ENCODE assay signal across 26 cellular contexts in genomic region chr12:26173153-26173552, GRCh38. TPM values are rescaled to one million over a fixed set of nuclear protein-coding genes. Genes with fewer than 3 reads are reported as not detected.
DNase-seq lines count a peak whose midpoint lies in the region; ATAC-seq, FAIRE-seq and TF ChIP-seq lines count a peak whose summit lies in the region.
"Had no signal": no experiment of that assay in that cellular context is flagged by ENCODE, and none has a peak within 500 bp of the region (broad histone marks: within the 10 kb centered on the region; RNA-seq: fewer than 3 reads in every experiment).

No MANE protein-coding gene starts in this region.

- POLR2A ChIA-PET in GM12878 (lab: Charles Lee) = interaction anchor here (0.7 kb wide), 1 partner anchor 17 kb away, joined by 3 read pairs; no protein-coding TSS in a partner anchor

- H3K9me3 ChIP-seq in GM12878 (replicated peaks; ENCODE audit: control insufficient read depth, insufficient read depth, low read length) = no peaks in the 10 kb centered on the region; the same call in 2 of the 3 replicates
- no peaks in the 10 kb centered on the region for H3K9me3 ChIP-seq in mucosa of descending colon
- H3K9me3 ChIP-seq: HAP-1 had no signal

- peak overlapping the region; percentile 56 for H3K27ac Mint-ChIP-seq in stimulated activated memory B cell treated with anti-CD40 and anti-IgM and Interleukin-4, amounts not matched to agents 10 μg/mL and 1 μg/mL and 100 μg/mL, for 72 hours
- H3K27ac Mint-ChIP-seq: CD4-positive, CD25-positive, alpha-beta regulatory T cell; HFFc6; IgD-negative memory B cell had no signal

- H3K4me1 Mint-ChIP-seq in stimulated activated memory B cell treated with anti-CD40 and anti-IgM and Interleukin-4, amounts not matched to agents 10 μg/mL and 1 μg/mL and 100 μg/mL, for 72 hours = peaks cover 53% of the 10 kb centered on the region
- H3K4me1 Mint-ChIP-seq: CD4-positive, CD25-positive, alpha-beta regulatory T cell had no signal

- H3K9me3 Mint-ChIP-seq in stimulated activated memory B cell treated with anti-CD40 and anti-IgM and Interleukin-4, amounts not matched to agents 10 μg/mL and 1 μg/mL and 100 μg/mL, for 72 hours = no peaks in the 10 kb centered on the region
- H3K9me3 Mint-ChIP-seq: HFFc6, IgD-negative memory B cell had no signal

- H4K20me1 ChIP-seq in GM12878 (ENCODE audit: control insufficient read depth, insufficient read depth) = no peaks in the 10 kb centered on the region

- CTCF ChIA-PET in GM12878 (lab: Yijun Ruan, JAX) = interaction anchor here (1.4 to 1.8 kb wide), 2 partner anchors 14 to 53 kb away, joined by 5 read pairs; no protein-coding TSS in a partner anchor

- intact Hi-C loops in GM12878 (cut with micrococcal nuclease; ENCODE audit: unreplicated experiment) (no loop called here), mucosa of descending colon (cut with DNase I, micrococcal nuclease) (no loop called here), head of caudate nucleus (cut with DNase I) (no loop called here)

- H2AFZ ChIP-seq in GM12878 (ENCODE audit: control insufficient read depth, low read depth, low read length) = no peak overlapping the region; the same call in 1 of the 2 replicates
- H2AFZ ChIP-seq: GM23248 had no signal

- H3K4me3 ChIP-seq in GM12878 (no peak overlapping the region), mucosa of descending colon (no peak overlapping the region)
- H3K4me3 ChIP-seq: GM23248, HAP-1 had no signal

- H3K27me3 Mint-ChIP-seq in stimulated activated memory B cell treated with anti-CD40 and anti-IgM and Interleukin-4, amounts not matched to agents 10 μg/mL and 1 μg/mL and 100 μg/mL, for 72 hours = no peaks in the 10 kb centered on the region
- H3K27me3 Mint-ChIP-seq: IgD-negative memory B cell had no signal

- H3K36me3 ChIP-seq in GM12878 (ENCODE audit: control insufficient read depth in 2 of 2, insufficient read depth in 2 of 2, low read length in 1 of 2) = no peaks in the 10 kb centered on the region
- no peaks in the 10 kb centered on the region for H3K36me3 ChIP-seq in mucosa of descending colon (ENCODE audit: low read depth)
- H3K36me3 ChIP-seq: HAP-1 had no signal

- TF ChIP-seq EP300 in GM12878 (IDR thresholded peaks at IDR 0.05; ENCODE audit: borderline replicate concordance in 1 of 2, control insufficient read depth in 1 of 2, low read depth in 2 of 2, low read length in 2 of 2) = no peak

- peaks cover 6% of the 10 kb centered on the region for H3K36me3 Mint-ChIP-seq in stimulated activated memory B cell treated with anti-CD40 and anti-IgM and Interleukin-4, amounts not matched to agents 10 μg/mL and 1 μg/mL and 100 μg/mL, for 72 hours
- H3K36me3 Mint-ChIP-seq: CD4-positive, CD25-positive, alpha-beta regulatory T cell had no signal

- no peak for TF ChIP-seq POLR2A in GM12878 (IDR thresholded peaks at IDR 0.05; ENCODE audit: low read depth, low read length)

- 0% methylated on average over 2 of the region's 2 CpGs for whole genome bisulfite sequencing in GM12878 (ENCODE audit: insufficient coverage, insufficient replicate concordance, low lambda C conversion rate, missing lambda C conversion rate)

- RAD21 ChIA-PET in GM12878 (lab: Charles Lee; ENCODE audit: unreplicated experiment) = interaction anchor here (1.1 kb wide), 1 partner anchor 13 kb away, joined by 3 read pairs; no protein-coding TSS in a partner anchor

- H3K4me2 ChIP-seq in GM12878 (ENCODE audit: control insufficient read depth, insufficient read depth) = no peak overlapping the region
- H3K4me2 ChIP-seq: KMS-11 had no signal

- no TSS peak for BruUV-seq in GM12878 (replicated peaks; lab: Mats Ljungman, UMichigan)

- H3K4me3 Mint-ChIP-seq in stimulated activated memory B cell treated with anti-CD40 and anti-IgM and Interleukin-4, amounts not matched to agents 10 μg/mL and 1 μg/mL and 100 μg/mL, for 72 hours = peak overlapping the region; percentile 4
- H3K4me3 Mint-ChIP-seq: CD4-positive, CD25-positive, alpha-beta regulatory T cell; HFFc6 had no signal

- peaks cover 4% of the 10 kb centered on the region for H3K4me1 ChIP-seq in GM12878 (ENCODE audit: control insufficient read depth, insufficient read depth, low read length)
- H3K4me1 ChIP-seq in mucosa of descending colon (ENCODE audit: low read depth) = peaks cover 11% of the 10 kb centered on the region
- H3K4me1 ChIP-seq: HAP-1 had no signal

- TF ChIP-seq RAD21 in GM12878 (IDR thresholded peaks at IDR 0.05; ENCODE audit: insufficient read depth, low read depth, low read length) = no peak

- ATAC-seq in GM12878 (peak; percentile 60), mucosa of descending colon (peak; percentile 31), GM19324 (IDR thresholded peaks at IDR 0.05; ENCODE audit: low FRiP score, unreplicated experiment) (no peak), HG02588 (IDR thresholded peaks at IDR 0.05; ENCODE audit: unreplicated experiment) (no peak)
- peak; percentile 54 for ATAC-seq in stimulated activated memory B cell treated with anti-CD40 and anti-IgM and Interleukin-4, amounts not matched to agents 10 μg/mL and 1 μg/mL and 100 μg/mL, for 72 hours
- ATAC-seq: Panc1 had no signal

- peak; percentile 41 for FAIRE-seq in GM12878 (lab: Jason Lieb, UNC)

- H3K79me2 ChIP-seq in GM12878 (ENCODE audit: control insufficient read depth, insufficient read depth, low read length) = no peaks in the 10 kb centered on the region

- DNase-seq in GM12878 (ENCODE audit: low read depth, low spot score) (no peak), mucosa of descending colon (peak in 1 of 3 donors; percentile 46), head of caudate nucleus (no peak)
- DNase-seq: 8988T; ACHN; CD4-positive, CD25-positive, alpha-beta regulatory T cell; DMS153; DND-41; GM23248; HFFc6; MM.1S; NCI-H2029; NCI-H446 treated with DMSO at 0.1 percent for 48 hours; NCI-H526; SHP77 had no signal

- in situ Hi-C loops in GM12878 (cut with MboI) = no loop called here

- H3K9ac ChIP-seq in GM12878 (ENCODE audit: control insufficient read depth, insufficient read depth, low read length) = no peak overlapping the region
- H3K9ac ChIP-seq: GM23248, KMS-11 had no signal

- H3K27ac ChIP-seq in C4-2B (peak overlapping the region; percentile 77; the same call in 1 of the 2 replicates), GM12878 (ENCODE audit: control insufficient read depth, insufficient read depth) (no peak overlapping the region)
- H3K27ac ChIP-seq: GM23248, HL-60, KMS-11, RWPE1 had no signal

- H3K27me3 ChIP-seq in GM12878 (replicated peaks in 1 of 2; ENCODE audit: control insufficient read depth in 2 of 2, insufficient read depth in 2 of 2, low read length in 1 of 2) = no peaks in the 10 kb centered on the region; a peak in 1 of 4 replicates

- SMC1A ChIA-PET in GM12878 (lab: Charles Lee; ENCODE audit: uncharacterized antibody, unreplicated experiment) = interaction anchor here (1.3 to 2.1 kb wide), 3 partner anchors 17 to 99 kb away, joined by 3 to 7 read pairs (median 5); no protein-coding TSS in a partner anchor

- TF ChIP-seq CTCF in C4-2B (conservative IDR thresholded peaks at IDR 0.05) = no peak
- TF ChIP-seq CTCF in GM12878 (IDR thresholded peaks at IDR 0.05 in 2 of 3, conservative IDR thresholded peaks at IDR 0.05 in 1 of 3; ENCODE audit: control insufficient read depth in 2 of 3, extremely low read depth in 1 of 3, insufficient read depth in 1 of 3, low read depth in 3 of 3, low read length in 3 of 3) = no peak
- TF ChIP-seq CTCF in mucosa of descending colon (IDR thresholded peaks at IDR 0.05) = no peak

RNA-seq across cellular contexts. Expression of gene SSPN, which starts 22.2 kb away (rescaled TPM):
- total RNA-seq in GM12878 (2013; cell fraction: nucleolus; rRNA removed) = not detected in 2 replicates
- 0.05 TPM in 1 of 2 replicates, not detected in the other for total RNA-seq in GM12878 (2014; rRNA removed)
- total RNA-seq in GM12878 (2014; rRNA removed; fragmentation: Illumina TruSeq; extraction: Trizol) = 0.04 TPM in 1 of 2 replicates, not detected in the other
- total RNA-seq in GM12878 (2021) = 0.05 TPM in 1 of 2 replicates, not detected in the other
- polyA plus RNA-seq in GM12878 (2011; ENCODE audit: low read depth) = 0.18 TPM
- polyA plus RNA-seq in GM12878 (2011; rRNA removed) = 0.27 and 0.41 TPM in 2 replicates
- polyA plus RNA-seq in GM12878 (2011; cell fraction: cytosol; rRNA removed) = 0.23 and 0.34 TPM in 2 replicates
- 0.03 and 0.04 TPM in 2 replicates for polyA plus RNA-seq in GM12878 (2011; cell fraction: nucleus; rRNA removed)
- 0.13 and 0.39 TPM in 2 replicates for polyA plus RNA-seq in GM12878 (2012)
- 0.04 TPM in 1 of 2 replicates, not detected in the other for polyA plus RNA-seq in GM12878 (2014; fragmentation: Illumina TruSeq; extraction: Trizol)
- polyA plus RNA-seq in GM12878 (2014; fragmentation: Nextera tagmentation; extraction: Ambion mirVana) = under 1 TPM in 1 of 2 experiments, not detected in 1; 0.35 TPM
- polyA plus RNA-seq in GM12878 (2014; rRNA removed) = not detected in 2 replicates
- polyA plus RNA-seq in GM12878 (2016; fragmentation: Nextera tagmentation; extraction: Ambion mirVana) = under 1 TPM in 1 of 2 experiments, not detected in 1; 0.28 TPM
- 0.72 TPM in 1 of 2 replicates, not detected in the other for polyA minus RNA-seq in GM12878 (2011; rRNA and poly(A)+ RNA removed)
- not detected in 2 replicates for polyA minus RNA-seq in GM12878 (2011; cell fraction: cytosol; rRNA and poly(A)+ RNA removed)
- 0.24 TPM in 1 of 2 replicates, not detected in the other for polyA minus RNA-seq in GM12878 (2011; cell fraction: nucleus; rRNA and poly(A)+ RNA removed)
- 10 to 100 TPM; 12.8 to 42.7 (median 19.0) TPM for total RNA-seq in mucosa of descending colon
- total RNA-seq: CD4-positive, CD25-positive, alpha-beta regulatory T cell; OCI-LY7 had no signal
- polyA plus RNA-seq: CD4-positive, CD25-positive, alpha-beta regulatory T cell had no signal

RNA-seq across cellular contexts. Expression of gene BHLHE41, which starts 48.3 kb away (rescaled TPM):
- 0.15 TPM in 2 replicates for total RNA-seq in GM12878 (2013; cell fraction: nucleolus; rRNA removed)
- total RNA-seq in GM12878 (2014; rRNA removed) = not detected in 2 replicates
- 0.04 and 0.14 TPM in 2 replicates for total RNA-seq in GM12878 (2014; rRNA removed; fragmentation: Illumina TruSeq; extraction: Trizol)
- total RNA-seq in GM12878 (2021) = 0.13 and 0.45 TPM in 2 replicates
- polyA plus RNA-seq in GM12878 (2011; ENCODE audit: low read depth) = 0.17 TPM
- 0.84 and 1.5 TPM in 2 replicates for polyA plus RNA-seq in GM12878 (2011; rRNA removed)
- polyA plus RNA-seq in GM12878 (2011; cell fraction: cytosol; rRNA removed) = 0.48 and 1.2 TPM in 2 replicates
- polyA plus RNA-seq in GM12878 (2011; cell fraction: nucleus; rRNA removed) = 0.89 and 1.9 TPM in 2 replicates
- 0.74 and 1.8 TPM in 2 replicates for polyA plus RNA-seq in GM12878 (2012)
- 0.07 TPM in 1 of 2 replicates, not detected in the other for polyA plus RNA-seq in GM12878 (2014; fragmentation: Illumina TruSeq; extraction: Trizol)
- polyA plus RNA-seq in GM12878 (2014; fragmentation: Nextera tagmentation; extraction: Ambion mirVana) = under 1 TPM; 0.02 to 0.04 TPM
- 0.08 and 0.23 TPM in 2 replicates for polyA plus RNA-seq in GM12878 (2014; rRNA removed)
- not detected for polyA plus RNA-seq in GM12878 (2016; fragmentation: Nextera tagmentation; extraction: Ambion mirVana)
- 0.41 and 1.2 TPM in 2 replicates for polyA minus RNA-seq in GM12878 (2011; rRNA and poly(A)+ RNA removed)
- polyA minus RNA-seq in GM12878 (2011; cell fraction: cytosol; rRNA and poly(A)+ RNA removed) = 0.21 and 0.53 TPM in 2 replicates
- 0.36 and 2.1 TPM in 2 replicates for polyA minus RNA-seq in GM12878 (2011; cell fraction: nucleus; rRNA and poly(A)+ RNA removed)
- total RNA-seq in mucosa of descending colon = 10 to 100 TPM; 41.0 to 91.9 (median 43.0) TPM
- total RNA-seq: CD4-positive, CD25-positive, alpha-beta regulatory T cell; OCI-LY7 had no signal
- polyA plus RNA-seq: CD4-positive, CD25-positive, alpha-beta regulatory T cell had no signal

Comparison
In these comparisons a context has a peak if more than half of its experiments do, and no peak if none do; other contexts are left out.
1. ATAC-seq: peak in GM12878 (single experiment), mucosa of descending colon (single experiment) and stimulated activated memory B cell treated with anti-CD40 and anti-IgM and Interleukin-4, amounts not matched to agents 10 μg/mL and 1 μg/mL and 100 μg/mL, for 72 hours (single experiment); none in GM19324 (single experiment) and HG02588 (single experiment).
2. RNA of gene SSPN, which starts 22.2 kb away (total RNA-seq): 12.8 to 42.7 TPM in mucosa of descending colon; 0.04 to 0.05 TPM in GM12878; every median in the first group is over 10 times any median in the second.
3. RNA of gene BHLHE41, which starts 48.3 kb away (total RNA-seq): 41.0 to 91.9 TPM in mucosa of descending colon; 0.04 to 0.45 TPM in GM12878; every median in the first group is over 10 times any median in the second.